Comparison of ENCODE assay signal across 9 cellular contexts in genomic region chr6:22794844-22795243, GRCh38.
"Had no signal": no experiment of that assay in that cellular context is flagged by ENCODE, and none has a peak within 500 bp of the region (broad histone marks: within the 10 kb centered on the region; RNA-seq: fewer than 3 reads in every experiment).

No MANE protein-coding gene starts in this region.

- H3K4me2 ChIP-seq: GM23338 had no signal

- ATAC-seq: GM23338, HCT116 had no signal

- H3K4me1 ChIP-seq: HAP-1 had no signal

- H2AFZ ChIP-seq: GM23248, GM23338 had no signal

- H3K9ac ChIP-seq: GM23248 had no signal

- H3K27ac ChIP-seq: GM23248 had no signal

- H3K36me3 ChIP-seq: HAP-1 had no signal

- DNase-seq: GM23248, GOT3, H7, H9, HCEC 1CT, HFFc6 had no signal

- H3K4me3 ChIP-seq: GM23248, GM23338, HAP-1 had no signal
